Comparison of ENCODE assay signal across 18 cellular contexts in genomic region chr3:64097920-64098319, GRCh38.
"Had no signal": no experiment of that assay in that cellular context is flagged by ENCODE, and none has a peak within 500 bp of the region (broad histone marks: within the 10 kb centered on the region; RNA-seq: fewer than 3 reads in every experiment).

No MANE protein-coding gene starts in this region.

- H3K4me1 ChIP-seq: parathyroid adenoma, suprapubic skin had no signal

- H3K79me2 ChIP-seq: parathyroid adenoma had no signal

- H3K27ac Mint-ChIP-seq: activated B cell treated with CpG ODN at 0.5 μM for 24 hours; activated CD8-positive, alpha-beta T cell treated with anti-CD3 and anti-CD28 coated beads for 36 hours; activated naive CD4-positive, alpha-beta T cell treated with anti-CD3 and anti-CD28 coated beads for 36 hours; naive B cell; stimulated activated naive CD8-positive, alpha-beta T cell treated with anti-CD3 and anti-CD28 coated beads, Interleukin-15, Interleukin-2, amounts not matched to agents 100 ng/mL and 50 ng/mL, for 24 hours had no signal

- H2AFZ ChIP-seq: parathyroid adenoma had no signal

- H3K27me3 ChIP-seq: neutrophil, suprapubic skin, transverse colon had no signal

- H3K27ac ChIP-seq: dorsolateral prefrontal cortex, neutrophil, parathyroid adenoma, suprapubic skin, transverse colon had no signal

- H3K4me1 Mint-ChIP-seq: activated B cell treated with CpG ODN at 0.5 μM for 24 hours, naive B cell had no signal

- H3K36me3 Mint-ChIP-seq: naive B cell had no signal

- H3K4me3 Mint-ChIP-seq: activated B cell treated with CpG ODN at 0.5 μM for 24 hours; activated CD8-positive, alpha-beta T cell treated with anti-CD3 and anti-CD28 coated beads for 36 hours; activated naive CD4-positive, alpha-beta T cell treated with anti-CD3 and anti-CD28 coated beads for 36 hours; activated T-cell treated with anti-CD3 and anti-CD28 coated beads, Interleukin-2, amount 50 U/mL, for 4 hours; brain; stimulated activated naive CD8-positive, alpha-beta T cell treated with anti-CD3 and anti-CD28 coated beads, Interleukin-15, Interleukin-2, amounts not matched to agents 100 ng/mL and 50 ng/mL, for 24 hours had no signal

- H3K36me3 ChIP-seq: neutrophil had no signal

- H3K27me3 Mint-ChIP-seq: activated B cell treated with CpG ODN at 0.5 μM for 24 hours, brain had no signal

- H3K4me3 ChIP-seq: dorsolateral prefrontal cortex, mucosa of descending colon, suprapubic skin, transverse colon had no signal

- H3K9me3 ChIP-seq: mucosa of descending colon, neutrophil, suprapubic skin, transverse colon had no signal

- H3K9me3 Mint-ChIP-seq: activated B cell treated with CpG ODN at 0.5 μM for 24 hours; activated CD8-positive, alpha-beta T cell treated with anti-CD3 and anti-CD28 coated beads for 36 hours; activated naive CD4-positive, alpha-beta T cell treated with anti-CD3 and anti-CD28 coated beads for 36 hours; activated T-cell treated with anti-CD3 and anti-CD28 coated beads, Interleukin-2, amount 50 U/mL, for 4 hours; brain; stimulated activated naive CD8-positive, alpha-beta T cell treated with anti-CD3 and anti-CD28 coated beads, Interleukin-15, Interleukin-2, amounts not matched to agents 100 ng/mL and 50 ng/mL, for 24 hours had no signal

- ATAC-seq: activated CD8-positive, alpha-beta T cell treated with anti-CD3 and anti-CD28 coated beads for 36 hours; activated T-cell treated with anti-CD3 and anti-CD28 coated beads, Interleukin-2, amount 50 U/mL, for 4 hours; mucosa of descending colon had no signal

- DNase-seq: activated B cell treated with CpG ODN at 0.5 μM for 24 hours; activated CD4-positive, alpha-beta T cell treated with anti-CD3 and anti-CD28 coated beads for 4 hours; activated CD8-positive, alpha-beta T cell treated with anti-CD3 and anti-CD28 coated beads for 36 hours; activated naive CD4-positive, alpha-beta T cell treated with anti-CD3 and anti-CD28 coated beads for 36 hours; activated T-cell treated with anti-CD3 and anti-CD28 coated beads, Interleukin-2, amount 50 U/mL, for 4 hours; caudate nucleus; dorsolateral prefrontal cortex; mesenchymal stem cell; mucosa of descending colon; naive B cell; stimulated activated CD4-positive, alpha-beta T cell treated with anti-CD3 and anti-CD28 coated beads, Interleukin-2, amount 100 ng/mL, for 24 hours; SW 1271; transverse colon had no signal
